In the genomic region with DNA sequence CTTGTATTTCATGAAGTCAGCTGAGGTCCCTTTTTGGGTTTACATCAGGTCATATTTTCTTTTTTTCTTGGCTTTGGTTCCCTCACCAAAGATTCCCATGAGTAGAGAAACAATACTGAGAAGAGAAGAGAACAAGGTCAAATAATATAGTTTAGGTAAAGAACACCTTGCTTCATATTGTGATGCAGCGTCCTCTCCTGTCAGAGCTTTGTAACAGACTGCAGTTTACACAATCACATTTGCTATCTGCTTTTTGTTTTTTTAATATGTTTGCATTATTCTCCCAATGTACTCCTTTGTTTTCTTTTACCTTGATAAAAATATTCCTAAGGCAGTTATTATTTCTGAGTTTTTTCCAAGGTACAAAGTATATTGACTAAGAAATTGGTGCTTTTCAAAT, we compare ENCODE assay signal across 17 cellular contexts.
DNase-seq lines count a peak whose midpoint lies in the region; ATAC-seq and TF ChIP-seq lines count a peak whose summit lies in the region.
"Had no signal": no experiment of that assay in that cellular context is flagged by ENCODE, and none has a peak within 500 bp of the region (broad histone marks: within the 10 kb centered on the region; RNA-seq: fewer than 3 reads in every experiment).

No MANE protein-coding gene starts in this region.

- no peak overlapping the region for H3K4me2 ChIP-seq in HCT116 (ENCODE audit: low read length)
- no peak overlapping the region for H3K4me2 ChIP-seq in PC-9
- H3K4me2 ChIP-seq: BLaER1 treated with 17β-estradiol and CSF1 and Interleukin-3, amounts not matched to agents 10 nM and 100 nM had no signal

- no peaks in the 10 kb centered on the region for H3K9me3 ChIP-seq in HCT116 (ENCODE audit: control insufficient read depth in 1 of 2, insufficient read depth in 1 of 2, low read depth in 1 of 2, low read length in 2 of 2)
- H3K9me3 ChIP-seq in PC-9 (ENCODE audit: insufficient read depth, low read depth) = no peaks in the 10 kb centered on the region
- H3K9me3 ChIP-seq in upper lobe of right lung = no peaks in the 10 kb centered on the region
- H3K9me3 ChIP-seq: Caco-2 had no signal

- H3K27ac ChIP-seq in 22Rv1 (no peak overlapping the region), HCT116 (ENCODE audit: low read depth, low read length) (no peak overlapping the region), PC-9 (no peak overlapping the region), upper lobe of right lung (no peak overlapping the region)
- H3K27ac ChIP-seq: BLaER1 treated with 17β-estradiol and CSF1 and Interleukin-3, amounts not matched to agents 10 nM and 100 nM; GM23248 had no signal

- H3K4me1 ChIP-seq in HCT116 (ENCODE audit: control insufficient read depth in 1 of 2, insufficient read depth in 2 of 2, low read length in 2 of 2) (no peaks in the 10 kb centered on the region), PC-9 (replicated peaks; ENCODE audit: insufficient read depth) (no peaks in the 10 kb centered on the region), upper lobe of right lung (no peaks in the 10 kb centered on the region)
- H3K4me1 ChIP-seq: BLaER1 treated with 17β-estradiol and CSF1 and Interleukin-3, amounts not matched to agents 10 nM and 100 nM; Caco-2 had no signal

- H3K4me3 ChIP-seq in HCT116 (replicated peaks in 1 of 2; ENCODE audit: low read depth in 1 of 2, low read length in 2 of 2) = no peak overlapping the region
- no peak overlapping the region for H3K4me3 ChIP-seq in PC-9
- no peak overlapping the region for H3K4me3 ChIP-seq in epithelial cell of esophagus (ENCODE audit: low read length)
- H3K4me3 ChIP-seq in upper lobe of right lung = no peak overlapping the region
- H3K4me3 ChIP-seq: BLaER1 treated with 17β-estradiol and CSF1 and Interleukin-3, amounts not matched to agents 10 nM and 100 nM; GM23248 had no signal

- TF ChIP-seq CTCF in 22Rv1 (IDR thresholded peaks at IDR 0.05) (peak; percentile 50), HCT116 (IDR thresholded peaks at IDR 0.05 in 2 of 3, conservative IDR thresholded peaks at IDR 0.05 in 1 of 3; ENCODE audit: borderline replicate concordance in 1 of 3, insufficient read depth in 1 of 3, low read depth in 2 of 3, low read length in 2 of 3) (0 out of 6 replicates have a peak, but pooled peaks of 1 of the 3 experiments have one; percentile 17), PC-9 (conservative IDR thresholded peaks at IDR 0.05) (no peak), epithelial cell of esophagus (IDR thresholded peaks at IDR 0.05; ENCODE audit: insufficient read depth, low read depth, low read length, missing control alignments) (peak; percentile 6), GM13977 (IDR thresholded peaks at IDR 0.05; ENCODE audit: extremely low read depth, insufficient read depth, missing control alignments) (no peak), upper lobe of right lung (IDR thresholded peaks at IDR 0.05) (no peak)

- intact Hi-C loops in HCT116 (cut with micrococcal nuclease) (no loop called here), PC-9 (cut with micrococcal nuclease; ENCODE audit: unreplicated experiment) (no loop called here), upper lobe of right lung (cut with DNase I) (no loop called here)

- CTCF ChIA-PET in HCT116 (lab: Charles Lee) (no interaction called here), PC-9 (lab: Charles Lee) (no interaction called here)

- TF ChIP-seq RAD21 in HCT116 (IDR thresholded peaks at IDR 0.05; ENCODE audit: low read depth) = peak; percentile 15; the same call in 1 of the 2 replicates

- no peak for TF ChIP-seq POLR2A in HCT116 (IDR thresholded peaks at IDR 0.05; ENCODE audit: borderline replicate concordance, extremely low read depth, insufficient read depth, insufficient read length)

- H3K27me3 ChIP-seq in HCT116 (ENCODE audit: insufficient read depth, low read length) (no peaks in the 10 kb centered on the region), PC-9 (ENCODE audit: insufficient read depth, low read depth) (no peaks in the 10 kb centered on the region), upper lobe of right lung (no peaks in the 10 kb centered on the region)
- H3K27me3 ChIP-seq: BLaER1 treated with 17β-estradiol and CSF1 and Interleukin-3, amounts not matched to agents 10 nM and 100 nM had no signal

- in situ Hi-C loops in GM13977 (cut with MboI; ENCODE audit: low pct_unique_long_range_greater_than_20kb, low sequenced_read_pairs, unreplicated experiment) = no loop called here

- DNase-seq in HCT116 (ENCODE audit: low read depth, low spot score) (no peak), PC-9 (no peak), epithelial cell of esophagus (ENCODE audit: low read depth) (no peak), GM13977 (ENCODE audit: low spot score) (no peak), upper lobe of right lung (no peak), GM19240 (ENCODE audit: insufficient read length, low spot score) (no peak)
- DNase-seq: Caco-2; CD4-positive, CD25-positive, alpha-beta regulatory T cell; DMS153; DMS79; GDM1; GM23248; H7; KBM-7 had no signal

- H3K79me2 ChIP-seq in HCT116 (ENCODE audit: insufficient read depth, low read length) (no peaks in the 10 kb centered on the region), PC-9 (ENCODE audit: low read depth) (no peaks in the 10 kb centered on the region)

- H3K9me2 ChIP-seq in HCT116 (ENCODE audit: insufficient read depth) (no peaks in the 10 kb centered on the region), PC-9 (ENCODE audit: insufficient read depth) (no peaks in the 10 kb centered on the region)

- BruUV-seq in HCT116 (replicated peaks; lab: Mats Ljungman, UMichigan) (no TSS peak), PC-9 (replicated peaks; lab: Mats Ljungman, UMichigan) (no TSS peak)

- POLR2A ChIA-PET in HCT116 (lab: Charles Lee) = no interaction called here
- POLR2A ChIA-PET in PC-9 (lab: Charles Lee; ENCODE audit: unreplicated experiment) = no interaction called here

- H4K20me1 ChIP-seq in HCT116 (ENCODE audit: insufficient read depth) (no peaks in the 10 kb centered on the region), PC-9 (ENCODE audit: insufficient read depth) (no peaks in the 10 kb centered on the region)
- H4K20me1 ChIP-seq: BLaER1 treated with 17β-estradiol and CSF1 and Interleukin-3, amounts not matched to agents 10 nM and 100 nM had no signal

- H2AFZ ChIP-seq in HCT116 (ENCODE audit: low read depth, low read length, poor library complexity, severe bottlenecking) = peak overlapping the region; percentile 18
- peak overlapping the region; percentile 18; the same call in 1 of the 2 replicates for H2AFZ ChIP-seq in PC-9
- H2AFZ ChIP-seq: GM23248 had no signal

- RAD21 ChIA-PET in HCT116 (lab: Charles Lee; ENCODE audit: low non-redundant PET in 1 of 2, low total read pairs in 2 of 2, uncharacterized antibody in 2 of 2, unreplicated experiment in 2 of 2) = no interaction called here

- no peaks in the 10 kb centered on the region for H3F3A ChIP-seq in PC-9 (ENCODE audit: insufficient read depth, low read depth)

- no peaks in the 10 kb centered on the region for H3K36me3 ChIP-seq in HCT116 (ENCODE audit: control insufficient read depth in 1 of 2, insufficient read depth in 2 of 2, low read length in 2 of 2)
- H3K36me3 ChIP-seq in PC-9 (ENCODE audit: low read depth) = no peaks in the 10 kb centered on the region
- no peaks in the 10 kb centered on the region for H3K36me3 ChIP-seq in upper lobe of right lung
- H3K36me3 ChIP-seq: BLaER1 treated with 17β-estradiol and CSF1 and Interleukin-3, amounts not matched to agents 10 nM and 100 nM had no signal

- H3K9ac ChIP-seq in HCT116 (ENCODE audit: low read length) = no peak overlapping the region
- H3K9ac ChIP-seq: BLaER1 treated with 17β-estradiol and CSF1 and Interleukin-3, amounts not matched to agents 10 nM and 100 nM; GM23248 had no signal

- no peak for ATAC-seq in HCT116
- ATAC-seq in upper lobe of right lung = no peak
- ATAC-seq: HepG2 had no signal

TF ChIP-seq in HCT116, 20 proteins besides CTCF, POLR2A, EP300 and RAD21 (continues in another document):
- no peak for TF ChIP-seq ZNF274 (IDR thresholded peaks at IDR 0.05; ENCODE audit: low read depth, low read length)
- TF ChIP-seq, protein P1, sequence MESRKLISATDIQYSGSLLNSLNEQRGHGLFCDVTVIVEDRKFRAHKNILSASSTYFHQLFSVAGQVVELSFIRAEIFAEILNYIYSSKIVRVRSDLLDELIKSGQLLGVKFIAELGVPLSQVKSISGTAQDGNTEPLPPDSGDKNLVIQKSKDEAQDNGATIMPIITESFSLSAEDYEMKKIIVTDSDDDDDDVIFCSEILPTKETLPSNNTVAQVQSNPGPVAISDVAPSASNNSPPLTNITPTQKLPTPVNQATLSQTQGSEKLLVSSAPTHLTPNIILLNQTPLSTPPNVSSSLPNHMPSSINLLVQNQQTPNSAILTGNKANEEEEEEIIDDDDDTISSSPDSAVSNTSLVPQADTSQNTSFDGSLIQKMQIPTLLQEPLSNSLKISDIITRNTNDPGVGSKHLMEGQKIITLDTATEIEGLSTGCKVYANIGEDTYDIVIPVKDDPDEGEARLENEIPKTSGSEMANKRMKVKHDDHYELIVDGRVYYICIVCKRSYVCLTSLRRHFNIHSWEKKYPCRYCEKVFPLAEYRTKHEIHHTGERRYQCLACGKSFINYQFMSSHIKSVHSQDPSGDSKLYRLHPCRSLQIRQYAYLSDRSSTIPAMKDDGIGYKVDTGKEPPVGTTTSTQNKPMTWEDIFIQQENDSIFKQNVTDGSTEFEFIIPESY (IDR thresholded peaks at IDR 0.05; ENCODE audit: extremely low read depth, insufficient replicate concordance, low read length) = no peak
- no peak for TF ChIP-seq ELF1 (IDR thresholded peaks at IDR 0.05; ENCODE audit: borderline replicate concordance, low read depth)

Comparison
In these comparisons a context has a peak if more than half of its experiments do, and no peak if none do; other contexts are left out.
1. CTCF ChIP-seq: peak in 22Rv1 (single experiment) and epithelial cell of esophagus (single experiment); none in PC-9 (single experiment), GM13977 (single experiment) and upper lobe of right lung (single experiment).